In genomic region chr7:944744-945143, GRCh38 we compare ENCODE assay signal across 1 cellular context.
TF ChIP-seq lines count a peak whose summit lies in the region.

No MANE protein-coding gene starts in this region.

TF ChIP-seq in HCT116, 20 proteins besides CTCF, POLR2A, EP300 and RAD21 (continued from another document):
- TF ChIP-seq REST (IDR thresholded peaks at IDR 0.05; ENCODE audit: low read depth) = no peak
- no peak for TF ChIP-seq ZNF274 (IDR thresholded peaks at IDR 0.05; ENCODE audit: low read depth, low read length)
- no peak for TF ChIP-seq MAX (IDR thresholded peaks at IDR 0.05)
- no peak for TF ChIP-seq JUND (IDR thresholded peaks at IDR 0.05)
- TF ChIP-seq CEBPB (IDR thresholded peaks at IDR 0.05; ENCODE audit: low read depth) = no peak
- no peak for TF ChIP-seq SP1 (IDR thresholded peaks at IDR 0.05; ENCODE audit: low read depth)
- no peak for TF ChIP-seq ZBTB33 (IDR thresholded peaks at IDR 0.05; ENCODE audit: extremely low read depth, insufficient replicate concordance, low read length)
- no peak for TF ChIP-seq TCF7L2 (IDR thresholded peaks at IDR 0.05; ENCODE audit: borderline replicate concordance, extremely low read depth, insufficient read depth, insufficient read length)
- TF ChIP-seq FOSL1 (IDR thresholded peaks at IDR 0.05; ENCODE audit: low read depth) = no peak
- no peak for TF ChIP-seq EZH2phosphoT487 (IDR thresholded peaks at IDR 0.05; ENCODE audit: borderline replicate concordance)
- TF ChIP-seq ELF1 (IDR thresholded peaks at IDR 0.05; ENCODE audit: borderline replicate concordance, low read depth) = no peak
- no peak for TF ChIP-seq ATF3 (IDR thresholded peaks at IDR 0.05)
- no peak for TF ChIP-seq CBX3 (IDR thresholded peaks at IDR 0.05; ENCODE audit: low read depth)
- TF ChIP-seq SRF (IDR thresholded peaks at IDR 0.05; ENCODE audit: low read depth) = no peak
- no peak for TF ChIP-seq ZFX (IDR thresholded peaks at IDR 0.05)
